8 cellular contexts compared by ENCODE assay signal in genomic region chr10:36000754-36001153, GRCh38.
DNase-seq lines count a peak whose midpoint lies in the region; ATAC-seq, FAIRE-seq and TF ChIP-seq lines count a peak whose summit lies in the region.
"Not testable (repeated sequence)": the region's sequence is repeated elsewhere in the genome, so short reads cannot be mapped to it uniquely, and the experiment has no call there.

No MANE protein-coding gene starts in this region.

- H4K20me1 ChIP-seq in H1 (replicated peaks in 1 of 2; ENCODE audit: control insufficient read depth in 1 of 2, insufficient read depth in 2 of 2, low read length in 2 of 2); HepG2 (ENCODE audit: insufficient read depth, low read length): not testable (repeated sequence)

- not testable (repeated sequence) for H3K36me3 ChIP-seq in Panc1 (ENCODE audit: control insufficient read depth, insufficient read depth, low read length); H1 (ENCODE audit: control insufficient read depth in 2 of 4, insufficient read depth in 4 of 4, low read length in 3 of 4); HepG2 (replicated peaks in 1 of 2; ENCODE audit: control insufficient read depth in 1 of 2, insufficient read depth in 2 of 2, low read length in 2 of 2); parathyroid adenoma (ENCODE audit: control insufficient read depth, insufficient read depth, low read length)

- not testable (repeated sequence) for H3K79me2 ChIP-seq in H1 (ENCODE audit: control insufficient read depth in 1 of 2, insufficient read depth in 2 of 2, low read length in 2 of 2); HepG2 (ENCODE audit: insufficient read depth, low read length); parathyroid adenoma

- not testable (repeated sequence) for H3K14ac ChIP-seq in H1 (ENCODE audit: insufficient read length)

- H3K23me2 ChIP-seq in H1 (ENCODE audit: low read depth, low read length) = not testable (repeated sequence)

- not testable (repeated sequence) for H3K4me3 ChIP-seq in AG04450 (ENCODE audit: low read depth, low read length); Panc1 (ENCODE audit: low read depth in 2 of 2, low read length in 2 of 2); H1 (ENCODE audit: extremely low read depth in 1 of 4, insufficient read depth in 2 of 4, low read depth in 3 of 4, low read length in 4 of 4); fibroblast of mammary gland (ENCODE audit: control insufficient read depth, low read depth, low read length); HepG2 (replicated peaks in 1 of 3; ENCODE audit: insufficient read depth in 1 of 3, low read depth in 2 of 3, low read length in 3 of 3); parathyroid adenoma (ENCODE audit: low read depth, low read length)

- not testable (repeated sequence) for H4K91ac ChIP-seq in H1 (replicated peaks; ENCODE audit: insufficient read length, low read length)

- POLR2A ChIA-PET in AG04450 (lab: Yijun Ruan, JAX); Panc1 (lab: Charles Lee); H1 (lab: Charles Lee; ENCODE audit: partially characterized antibody); HepG2 (lab: Yijun Ruan, JAX): not testable (repeated sequence)

- in situ Hi-C loops in Panc1 (cut with HindIII; ENCODE audit: low pct_unique_long_range_greater_than_20kb, low sequenced_read_pairs); HepG2 (cut with HindIII; ENCODE audit: extremely low pct_ligation_motif_present, low pct_unique_long_range_greater_than_20kb): not testable (repeated sequence)

- TF ChIP-seq POLR2A in H1 (IDR thresholded peaks at IDR 0.05; ENCODE audit: control extremely low read depth in 1 of 2, low read depth in 2 of 2, low read length in 2 of 2); HepG2 (IDR thresholded peaks at IDR 0.05; ENCODE audit: insufficient read depth in 1 of 2, low read depth in 2 of 2, low read length in 2 of 2): not testable (repeated sequence)

- H2AFZ ChIP-seq in H1 (ENCODE audit: low read length); HepG2 (ENCODE audit: low read length); parathyroid adenoma: not testable (repeated sequence)

- not testable (repeated sequence) for H3K23ac ChIP-seq in H1 (ENCODE audit: insufficient read length)

- not testable (repeated sequence) for H3K27me3 ChIP-seq in AG04450 (ENCODE audit: control insufficient read depth, insufficient read depth, low read length); Panc1 (ENCODE audit: control insufficient read depth, insufficient read depth, low read length); H1 (replicated peaks in 1 of 4; ENCODE audit: control insufficient read depth in 3 of 4, extremely low read depth in 1 of 4, insufficient read depth in 3 of 4, low read length in 3 of 4); HepG2 (ENCODE audit: control insufficient read depth in 1 of 2, insufficient read depth in 2 of 2, low read length in 2 of 2); parathyroid adenoma (ENCODE audit: control insufficient read depth, insufficient read depth, low read length)

- not testable (repeated sequence) for H3K18ac ChIP-seq in H1 (ENCODE audit: extremely low read depth, low read length)

- H4K5ac ChIP-seq in H1 (ENCODE audit: insufficient read length, low read depth, low read length) = not testable (repeated sequence)

- not testable (repeated sequence) for TF ChIP-seq EP300 in H1 (IDR thresholded peaks at IDR 0.05; ENCODE audit: borderline replicate concordance in 1 of 2, low read depth in 2 of 2, low read length in 2 of 2); HepG2 (IDR thresholded peaks at IDR 0.05; ENCODE audit: low read depth in 2 of 2, low read length in 2 of 2); HepG2 (CRISPR knock-in tag; IDR thresholded peaks at IDR 0.05; ENCODE audit: borderline replicate concordance)

- intact Hi-C loops in Panc1 (cut with micrococcal nuclease; ENCODE audit: unreplicated experiment); left ventricle myocardium superior (cut with micrococcal nuclease); HepG2 (cut with micrococcal nuclease; ENCODE audit: unreplicated experiment): not testable (repeated sequence)

- not testable (repeated sequence) for H3K4me1 ChIP-seq in Panc1 (ENCODE audit: control insufficient read depth, insufficient read depth, low read length); H1 (replicated peaks in 1 of 4; ENCODE audit: control insufficient read depth in 3 of 4, insufficient read depth in 4 of 4, low read length in 3 of 4); HepG2 (ENCODE audit: insufficient read depth, low read length); parathyroid adenoma

- H2BK15ac ChIP-seq in H1 (ENCODE audit: low read length) = not testable (repeated sequence)

- H2BK120ac ChIP-seq in H1 (replicated peaks; ENCODE audit: low read depth, low read length) = not testable (repeated sequence)

- H2BK5ac ChIP-seq in H1 (ENCODE audit: low read depth, low read length) = not testable (repeated sequence)

- not testable (repeated sequence) for H4K8ac ChIP-seq in H1 (ENCODE audit: extremely low read depth, insufficient read depth, low read length)

- not testable (repeated sequence) for ATAC-seq in Panc1, HepG2
- ATAC-seq in left ventricle myocardium superior = peak; percentile 25

- not testable (repeated sequence) for DNase-seq in AG04450 (ENCODE audit: low read depth, low spot score); Panc1 (ENCODE audit: low read depth, low spot score); H1 (ENCODE audit: low read depth in 1 of 2, low spot score in 2 of 2); left ventricle myocardium superior; HepG2 (ENCODE audit: low spot score)
- peak; percentile 22 for DNase-seq in DMS 273 (lab: John Stamatoyannopoulos, UW; ENCODE audit: unreplicated experiment)
- DNase-seq in fibroblast of mammary gland (ENCODE audit: low read depth) = peak; percentile 7

- not testable (repeated sequence) for H3K9me3 ChIP-seq in AG04450 (ENCODE audit: control insufficient read depth, insufficient read depth, low read length); Panc1 (ENCODE audit: control insufficient read depth, insufficient read depth, low read depth, low read length); H1 (ENCODE audit: insufficient read depth in 2 of 2, low read depth in 1 of 2, low read length in 1 of 2); HepG2 (ENCODE audit: low read length); parathyroid adenoma (ENCODE audit: control insufficient read depth, low read length)

- H2BK12ac ChIP-seq in H1 (ENCODE audit: low read depth, low read length) = not testable (repeated sequence)

- CTCF ChIA-PET in AG04450 (lab: Charles Lee); Panc1 (lab: Charles Lee); H1 (lab: Charles Lee; ENCODE audit: partially characterized antibody); HepG2 (lab: Yijun Ruan, JAX; ENCODE audit: low intra/inter-chr PET ratio, low total read pairs): not testable (repeated sequence)

- not testable (repeated sequence) for H3K79me1 ChIP-seq in H1 (ENCODE audit: low read depth, low read length)

- FAIRE-seq in H1 (lab: Jason Lieb, UNC); HepG2 (lab: Jason Lieb, UNC): not testable (repeated sequence)

- H3K27ac ChIP-seq in AG04450 (ENCODE audit: low read depth, low read length); Panc1 (ENCODE audit: low read length); H1 (ENCODE audit: low read depth, low read length); HepG2 (ENCODE audit: extremely low read length, insufficient read depth, low read length); parathyroid adenoma: not testable (repeated sequence)

- peak; percentile 18 to 27; a peak in 1 of 4 replicates for TF ChIP-seq RAD21 in H1 (IDR thresholded peaks at IDR 0.05 in 1 of 2, conservative IDR thresholded peaks at IDR 0.05 in 1 of 2; ENCODE audit: low read depth in 2 of 2, low read length in 2 of 2)
- TF ChIP-seq RAD21 in HepG2 (CRISPR knock-in tag; IDR thresholded peaks at IDR 0.05) = not testable (repeated sequence)

- TF ChIP-seq CTCF in AG04450 (IDR thresholded peaks at IDR 0.05; ENCODE audit: low read depth, low read length) = 0 out of 2 replicates have a peak, but pooled peaks have one; percentile 20
- peak; percentile 12; the same call in 1 of the 2 replicates for TF ChIP-seq CTCF in Panc1 (IDR thresholded peaks at IDR 0.05)
- TF ChIP-seq CTCF in H1 (IDR thresholded peaks at IDR 0.05; ENCODE audit: control extremely low read depth in 1 of 3, insufficient read depth in 1 of 3, low read depth in 1 of 3, low read length in 3 of 3) = peak in 1 of 3 experiments; percentile 4; a peak in 1 of 4 replicates
- peak; percentile 13 for TF ChIP-seq CTCF in fibroblast of mammary gland (conservative IDR thresholded peaks at IDR 0.05; ENCODE audit: control insufficient read depth, insufficient read depth, low read depth, low read length)
- TF ChIP-seq CTCF in HepG2 (CRISPR knock-in tag; IDR thresholded peaks at IDR 0.05) = 0 out of 2 replicates have a peak, but pooled peaks have one; percentile 17
- TF ChIP-seq CTCF in parathyroid adenoma (IDR thresholded peaks at IDR 0.05) = peak; percentile 7

- H3K4me2 ChIP-seq in H1 (ENCODE audit: insufficient read depth in 1 of 2, low read depth in 2 of 2, low read length in 2 of 2); HepG2 (ENCODE audit: low read depth, low read length); parathyroid adenoma (ENCODE audit: low read length): not testable (repeated sequence)

- H3K4ac ChIP-seq in H1 (replicated peaks; ENCODE audit: insufficient read length, low read depth, low read length) = not testable (repeated sequence)

- H2BK20ac ChIP-seq in H1 (ENCODE audit: low read length) = not testable (repeated sequence)

- not testable (repeated sequence) for BruUV-seq in Panc1 (replicated peaks; lab: Mats Ljungman, UMichigan); HepG2 (replicated peaks; lab: Mats Ljungman, UMichigan)

- H2AK5ac ChIP-seq in H1 (ENCODE audit: low read depth, low read length) = not testable (repeated sequence)

- H3K56ac ChIP-seq in H1 (replicated peaks; ENCODE audit: insufficient read length, low read depth, low read length) = not testable (repeated sequence)

- H3K9ac ChIP-seq in H1 (replicated peaks in 1 of 4; ENCODE audit: extremely low read depth in 1 of 4, low read depth in 3 of 4, low read length in 3 of 4); HepG2 (ENCODE audit: insufficient read depth, low read depth, low read length); parathyroid adenoma: not testable (repeated sequence)

- WGBS in H1 (ENCODE audit: extremely low coverage in 1 of 2, insufficient coverage in 1 of 2, insufficient read length in 1 of 2, insufficient replicate concordance in 2 of 2, low coverage in 1 of 2, low lambda C conversion rate in 2 of 2, missing lambda C conversion rate in 1 of 2), 2 experiments = 92% methylated on average over 1 of the region's 1 CpG; no CpG with 5 or more reads in 1 of the 2 experiments
- 46% methylated on average over 1 of the region's 1 CpG for WGBS in HepG2 (ENCODE audit: low lambda C conversion rate)
